In genomic region chr2:64259301-64259700, GRCh38 we compare ENCODE assay signal across 13 cellular contexts.
DNase-seq lines count a peak whose midpoint lies in the region; ATAC-seq and TF ChIP-seq lines count a peak whose summit lies in the region.
"Had no signal": no experiment of that assay in that cellular context is flagged by ENCODE, and none has a peak within 500 bp of the region (broad histone marks: within the 10 kb centered on the region; RNA-seq: fewer than 3 reads in every experiment).

No MANE protein-coding gene starts in this region.

- CTCF ChIA-PET in A673 (lab: Charles Lee) (no interaction called here), RWPE1 (lab: Yijun Ruan, JAX) (no interaction called here)

- no peak for TF ChIP-seq EP300 in gastroesophageal sphincter (IDR thresholded peaks at IDR 0.05)

- TF ChIP-seq CTCF in A673 (conservative IDR thresholded peaks at IDR 0.05; ENCODE audit: low read depth, low read length) (no peak), RWPE1 (conservative IDR thresholded peaks at IDR 0.05; ENCODE audit: low read depth) (no peak), heart right ventricle (IDR thresholded peaks at IDR 0.05) (no peak), gastroesophageal sphincter (IDR thresholded peaks at IDR 0.05) (no peak)

- DNase-seq in A673 (ENCODE audit: low spot score) (peak; percentile 87), HAP-1 (ENCODE audit: low spot score in 2 of 2) (peak; percentile 36 to 75), RWPE1 (ENCODE audit: low spot score) (no peak), heart right ventricle (peak; percentile 55 to 70), CD1c-positive myeloid dendritic cell (ENCODE audit: extremely low spot score) (no peak)
- DNase-seq: activated CD4-positive, CD25-positive, alpha-beta regulatory T cell treated with anti-CD3 and anti-CD28 coated beads, Interleukin-2, amount 50 U/mL, for 72 hours; activated T-cell treated with anti-CD3 and anti-CD28 coated beads, Interleukin-2, amount 50 U/mL, for 24 hours; GF-D8; occipital lobe had no signal

- in situ Hi-C loops in HAP-1 (cut with MboI; ENCODE audit: low sequenced_read_pairs) = no loop called here

- TF ChIP-seq POLR2A in gastroesophageal sphincter (IDR thresholded peaks at IDR 0.05) = no peak

- POLR2A ChIA-PET in A673 (lab: Charles Lee; ENCODE audit: low non-redundant PET) = no interaction called here
- POLR2A ChIA-PET in RWPE1 (lab: Yijun Ruan, JAX; ENCODE audit: low non-redundant PET) = no interaction called here

- intact Hi-C loops in A673 (cut with micrococcal nuclease; ENCODE audit: unreplicated experiment) = no loop called here
- intact Hi-C loops in heart right ventricle (cut with DNase I) = loop anchor here in 1 of 10 donors (2.0 kb wide), 1 partner anchor 36 kb away; no protein-coding TSS in a partner anchor

- H3K9me3 ChIP-seq in A673 (ENCODE audit: low read depth, low read length, poor library complexity, severe bottlenecking) (no peaks in the 10 kb centered on the region), HAP-1 (no peaks in the 10 kb centered on the region), heart right ventricle (no peaks in the 10 kb centered on the region), gastroesophageal sphincter (no peaks in the 10 kb centered on the region)

- H3K36me3 ChIP-seq in A673 (ENCODE audit: insufficient read depth, low read length, poor library complexity, severe bottlenecking) = no peaks in the 10 kb centered on the region
- H3K36me3 ChIP-seq in HAP-1 (replicated peaks) = no peaks in the 10 kb centered on the region
- H3K36me3 ChIP-seq in heart right ventricle = no peaks in the 10 kb centered on the region
- H3K36me3 ChIP-seq in gastroesophageal sphincter = no peaks in the 10 kb centered on the region

- 24 to 26% methylated on average over 2 of the region's 2 CpGs for WGBS in heart right ventricle, 2 donors
- WGBS in gastroesophageal sphincter (ENCODE audit: low coverage in 1 of 2), 2 donors = 38 to 76% methylated on average over 1 to 2 of the region's 2 CpGs

- peaks cover 36% of the 10 kb centered on the region for H3K4me1 ChIP-seq in A673 (ENCODE audit: insufficient read depth, low read length, poor library complexity, severe bottlenecking)
- peaks cover 5% of the 10 kb centered on the region for H3K4me1 ChIP-seq in HAP-1
- H3K4me1 ChIP-seq in heart right ventricle = peaks cover 0 to 63% (median 28%) of the 10 kb centered on the region in 9 donors
- peaks cover 0 to 16% (median 0%) of the 10 kb centered on the region in 3 donors for H3K4me1 ChIP-seq in gastroesophageal sphincter

- no peaks in the 10 kb centered on the region for H3K27me3 ChIP-seq in A673 (replicated peaks; ENCODE audit: insufficient read depth, low read depth, low read length, poor library complexity)
- H3K27me3 ChIP-seq in HAP-1 (ENCODE audit: low read depth) = peaks cover 14% of the 10 kb centered on the region
- H3K27me3 ChIP-seq in heart right ventricle = peaks cover 0 to 7% (median 0%) of the 10 kb centered on the region in 7 donors
- H3K27me3 ChIP-seq in gastroesophageal sphincter = no peaks in the 10 kb centered on the region

- H3K27ac ChIP-seq in A673 (ENCODE audit: low read depth, low read length, poor library complexity, severe bottlenecking) = no peak overlapping the region
- H3K27ac ChIP-seq in RWPE1 = peak overlapping the region; percentile 41
- peak overlapping the region in 2 of 10 donors; percentile 4 to 87 for H3K27ac ChIP-seq in heart right ventricle
- no peak overlapping the region for H3K27ac ChIP-seq in gastroesophageal sphincter

- H3K4me3 ChIP-seq in A673 (ENCODE audit: low read depth, low read length, poor library complexity, severe bottlenecking) (no peak overlapping the region), HAP-1 (no peak overlapping the region), heart right ventricle (no peak overlapping the region), gastroesophageal sphincter (no peak overlapping the region)
- H3K4me3 ChIP-seq: lung had no signal

- ATAC-seq in heart right ventricle (peak in 6 of 8 donors; percentile 21 to 78 (median 52)), GM18868 (IDR thresholded peaks at IDR 0.05; ENCODE audit: unreplicated experiment) (no peak), HG03045 (IDR thresholded peaks at IDR 0.05; ENCODE audit: unreplicated experiment) (no peak), gastroesophageal sphincter (no peak)

- no TSS peak for BruUV-seq in A673 (replicated peaks; lab: Mats Ljungman, UMichigan)

Comparison
In these comparisons a context has a peak if more than half of its experiments do, and no peak if none do; other contexts are left out.
1. DNase-seq: peak in A673 (single experiment), HAP-1 (2 of 2) and heart right ventricle (2 of 2); none in RWPE1 (single experiment) and CD1c-positive myeloid dendritic cell (single experiment).
2. ATAC-seq: peak in heart right ventricle (6 of 8); none in GM18868 (single experiment), HG03045 (single experiment) and gastroesophageal sphincter (single experiment).